11 cellular contexts compared by ENCODE assay signal in the genomic region with DNA sequence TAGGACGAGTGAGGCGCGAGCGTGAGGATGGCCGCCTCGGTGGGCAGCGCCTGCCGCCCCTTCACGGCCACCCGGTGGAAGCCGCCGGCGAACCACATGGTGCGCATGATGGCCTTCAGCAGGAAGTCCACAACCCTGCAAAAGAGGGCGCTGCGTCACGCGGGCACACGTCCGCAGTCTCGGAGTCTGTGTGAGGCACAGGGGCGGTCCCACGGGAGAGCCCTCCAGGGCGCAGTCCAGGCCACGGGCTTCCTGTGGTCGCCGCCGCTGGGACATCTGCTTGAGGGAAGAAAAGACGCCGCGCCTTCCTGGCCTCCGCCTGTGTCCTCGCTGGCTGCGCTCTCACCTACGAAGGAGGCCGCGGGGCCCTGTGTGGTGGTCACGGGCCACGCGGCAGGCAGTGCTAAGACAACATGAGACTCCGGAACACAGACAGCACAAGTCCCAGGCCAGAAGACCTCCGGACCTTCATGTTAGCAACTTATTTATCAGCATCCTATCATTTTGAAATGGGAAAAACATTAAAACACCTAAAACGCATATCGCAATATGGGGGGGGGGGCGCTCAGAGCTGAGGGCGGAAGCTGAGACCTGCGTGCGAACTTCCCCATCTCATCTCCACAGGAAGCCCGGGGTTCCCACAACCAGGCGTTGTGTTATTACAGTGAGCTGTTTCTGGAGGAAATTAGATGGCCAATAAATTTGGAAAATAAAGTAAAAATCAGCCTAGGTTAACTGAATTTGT. TPM values are rescaled to one million over a fixed set of nuclear protein-coding genes. Genes with fewer than 3 reads are reported as not detected.
DNase-seq lines count a peak whose midpoint lies in the region; ATAC-seq and TF ChIP-seq lines count a peak whose summit lies in the region.
"Had no signal": no experiment of that assay in that cellular context is flagged by ENCODE, and none has a peak within 500 bp of the region (broad histone marks: within the 10 kb centered on the region; RNA-seq: fewer than 3 reads in every experiment).

No MANE protein-coding gene starts in this region.

- no peak for TF ChIP-seq CTCF in stomach (IDR thresholded peaks at IDR 0.05)

- H2BK15ac ChIP-seq in mesenchymal stem cell (ENCODE audit: low read depth, poor library complexity, severe bottlenecking): no peak overlapping the region

- H3K27me3 ChIP-seq in stomach (no peaks in the 10 kb centered on the region), mesenchymal stem cell (ENCODE audit: control insufficient read depth in 1 of 2, insufficient read depth in 1 of 2, low read length in 2 of 2) (no peaks in the 10 kb centered on the region)

- H3K23ac ChIP-seq in mesenchymal stem cell (ENCODE audit: low read length in 2 of 2): no peak overlapping the region

- no peak overlapping the region for H4K8ac ChIP-seq in mesenchymal stem cell (ENCODE audit: low read length)

- H3K14ac ChIP-seq in mesenchymal stem cell (ENCODE audit: low read length in 2 of 2): no peak overlapping the region

- peak; percentile 40 for DNase-seq in activated T-cell treated with anti-CD3 and anti-CD28 coated beads, Interleukin-2, amount 50 U/mL, for 1 hour
- DNase-seq in activated T-cell treated with anti-CD3 and anti-CD28 coated beads for 4 hours: no peak
- peak; percentile 38 to 41 for DNase-seq in activated T-cell treated with anti-CD3 and anti-CD28 coated beads, Interleukin-2, amount 50 U/mL, for 48 hours
- peak; percentile 46 for DNase-seq in stomach
- no peak for DNase-seq in NCI-H1694 treated with DMSO at 0.1 percent for 48 hours (lab: John Stamatoyannopoulos, UW)
- DNase-seq in mesenchymal stem cell: no peak

- peaks cover 8 to 73% (median 60%) of the 10 kb centered on the region in 4 donors for H3K36me3 ChIP-seq in stomach
- H3K36me3 ChIP-seq in mesenchymal stem cell (ENCODE audit: control insufficient read depth in 1 of 2, insufficient read depth in 2 of 2, low read depth in 1 of 2, low read length in 2 of 2): peaks cover 65 to 79% of the 10 kb centered on the region in 2 experiments

- 89 to 94% (median 90%) methylated on average over 37 to 50 of the region's 50 CpGs for WGBS in stomach, 5 donors
- WGBS in mesenchymal stem cell: 98% methylated on average over 45 of the region's 50 CpGs

- H3K4ac ChIP-seq in mesenchymal stem cell (ENCODE audit: low read depth in 1 of 2, low read length in 2 of 2): no peak overlapping the region

- no peak for TF ChIP-seq POLR2A in stomach (IDR thresholded peaks at IDR 0.05)

- no peak overlapping the region for H3K9ac ChIP-seq in mesenchymal stem cell (ENCODE audit: low read length)

- TF ChIP-seq EP300 in stomach (IDR thresholded peaks at IDR 0.05): no peak

- H3K4me3 ChIP-seq in stomach (no peak overlapping the region), mesenchymal stem cell (ENCODE audit: insufficient read depth in 1 of 2, low read depth in 1 of 2, low read length in 2 of 2) (no peak overlapping the region)

- H3K27ac ChIP-seq in stomach (peak overlapping the region in 2 of 5 donors; percentile 69 to 80), mesenchymal stem cell (ENCODE audit: low read length, poor library complexity, severe bottlenecking) (no peak overlapping the region)

- no peak overlapping the region for H3K18ac ChIP-seq in mesenchymal stem cell (ENCODE audit: low read depth in 1 of 2, low read length in 2 of 2)

- peaks cover 55% of the 10 kb centered on the region for H3K79me1 ChIP-seq in mesenchymal stem cell (replicated peaks; ENCODE audit: low read length, poor library complexity, severe bottlenecking)

- no peak overlapping the region for H2BK12ac ChIP-seq in mesenchymal stem cell (ENCODE audit: low read length in 2 of 2)

- ATAC-seq in HG03108 (IDR thresholded peaks at IDR 0.05; ENCODE audit: unreplicated experiment) (peak; percentile 29), GM19324 (IDR thresholded peaks at IDR 0.05; ENCODE audit: low FRiP score, unreplicated experiment) (no peak)

- no peak overlapping the region for H2BK5ac ChIP-seq in mesenchymal stem cell (ENCODE audit: low read depth, low read length, poor library complexity, severe bottlenecking)

- H3K4me1 ChIP-seq in stomach: peaks cover 0 to 20% (median 9%) of the 10 kb centered on the region in 4 donors
- peaks cover 3% of the 10 kb centered on the region for H3K4me1 ChIP-seq in mesenchymal stem cell (ENCODE audit: control insufficient read depth, insufficient read depth, low read depth, low read length)

- intact Hi-C loops in stomach (cut with DNase I; ENCODE audit: low total_unique reads): no loop called here

- no peaks in the 10 kb centered on the region for H3K9me3 ChIP-seq in stomach
- H3K9me3 ChIP-seq in mesenchymal stem cell (ENCODE audit: control insufficient read depth, low read length): no peaks in the 10 kb centered on the region

- H2AFZ ChIP-seq in mesenchymal stem cell (ENCODE audit: low read depth, low read length): no peak overlapping the region

- H2AK5ac ChIP-seq in mesenchymal stem cell (ENCODE audit: low read length, severe bottlenecking): no peak overlapping the region

- no peak overlapping the region for H4K91ac ChIP-seq in mesenchymal stem cell (ENCODE audit: low read length)

- no peak overlapping the region for H2BK120ac ChIP-seq in mesenchymal stem cell (ENCODE audit: low read depth, low read length)

- no peak overlapping the region for H3K4me2 ChIP-seq in mesenchymal stem cell (ENCODE audit: low read length, poor library complexity, severe bottlenecking)

RNA-seq across cellular contexts. Expression of a gene that starts 28.8 kb away (rescaled TPM):
- 100 to 1,000 TPM in 1 of 5 donors, 10 to 100 TPM in 4; 13.4 to 229 (median 17.4) TPM for total RNA-seq in stomach
- 10 to 100 TPM in 2 of 3 donors, 1 to 10 TPM in 1; 5.2 to 11.8 (median 11.6) TPM for polyA plus RNA-seq in stomach
- 32.9 TPM for polyA plus RNA-seq in mesenchymal stem cell (2013, experiment 1 of 2)
- polyA plus RNA-seq in mesenchymal stem cell (2013, experiment 2 of 2): 33.5 TPM

RNA-seq across cellular contexts. Expression of a gene that starts 49.7 kb away (rescaled TPM):
- not detected for total RNA-seq in stomach
- polyA plus RNA-seq in stomach: under 1 TPM in 1 of 3 donors, not detected in 2; 0.05 TPM
- polyA plus RNA-seq in mesenchymal stem cell (2013, experiment 1 of 2): not detected
- polyA plus RNA-seq in mesenchymal stem cell (2013, experiment 2 of 2): not detected
- total RNA-seq: dermis microvascular lymphatic vessel endothelial cell, renal cortical epithelial cell had no signal
- polyA plus RNA-seq: AG04450 had no signal

Comparison
In these comparisons a context has a peak if more than half of its experiments do, and no peak if none do; other contexts are left out.
1. DNase-seq: peak in activated T-cell treated with anti-CD3 and anti-CD28 coated beads, Interleukin-2, amount 50 U/mL, for 1 hour (single experiment), activated T-cell treated with anti-CD3 and anti-CD28 coated beads, Interleukin-2, amount 50 U/mL, for 48 hours (2 of 2) and stomach (single experiment); none in activated T-cell treated with anti-CD3 and anti-CD28 coated beads for 4 hours (single experiment), NCI-H1694 treated with DMSO at 0.1 percent for 48 hours (single experiment) and mesenchymal stem cell (single experiment).